13 cellular contexts compared by ENCODE assay signal in genomic region chr18:75811156-75811555, GRCh38.
DNase-seq lines count a peak whose midpoint lies in the region; ATAC-seq and TF ChIP-seq lines count a peak whose summit lies in the region.
"Had no signal": no experiment of that assay in that cellular context is flagged by ENCODE, and none has a peak within 500 bp of the region (broad histone marks: within the 10 kb centered on the region; RNA-seq: fewer than 3 reads in every experiment).

No MANE protein-coding gene starts in this region.

- no peaks in the 10 kb centered on the region for H3K27me3 ChIP-seq in MG63

- no peaks in the 10 kb centered on the region for H3K36me3 Mint-ChIP-seq in mesothelial cell of epicardium
- no peaks in the 10 kb centered on the region for H3K36me3 Mint-ChIP-seq in activated T-helper 17 cell treated with anti-CD3 and anti-CD28 coated beads, Interleukin-2, amount 50 U/mL, for 72 hours (ENCODE audit: low read depth)

- no peak overlapping the region for H3K4me3 ChIP-seq in MG63

- H3K4me1 Mint-ChIP-seq in mesothelial cell of epicardium, result peaks cover 35% of the 10 kb centered on the region
- H3K4me1 Mint-ChIP-seq in activated T-helper 17 cell treated with anti-CD3 and anti-CD28 coated beads, Interleukin-2, amount 50 U/mL, for 72 hours, result no peaks in the 10 kb centered on the region

- no peaks in the 10 kb centered on the region for H3K27me3 Mint-ChIP-seq in mesothelial cell of epicardium (ENCODE audit: low read depth)
- H3K27me3 Mint-ChIP-seq in activated T-helper 17 cell treated with anti-CD3 and anti-CD28 coated beads, Interleukin-2, amount 50 U/mL, for 72 hours, result peaks cover 20% of the 10 kb centered on the region

- no peak for TF ChIP-seq CTCF in mesothelial cell of epicardium (IDR thresholded peaks at IDR 0.05; ENCODE audit: unreplicated experiment)

- no peak overlapping the region for H3K4me3 Mint-ChIP-seq in mesothelial cell of epicardium
- H3K4me3 Mint-ChIP-seq in activated T-helper 17 cell treated with anti-CD3 and anti-CD28 coated beads, Interleukin-2, amount 50 U/mL, for 72 hours, result no peak overlapping the region

- peaks cover 10% of the 10 kb centered on the region for H3K9me3 Mint-ChIP-seq in mesothelial cell of epicardium
- no peaks in the 10 kb centered on the region for H3K9me3 Mint-ChIP-seq in activated T-helper 17 cell treated with anti-CD3 and anti-CD28 coated beads, Interleukin-2, amount 50 U/mL, for 72 hours

- H3K36me3 ChIP-seq in MG63, result no peaks in the 10 kb centered on the region

- peak overlapping the region; percentile 97 for H3K27ac Mint-ChIP-seq in mesothelial cell of epicardium
- no peak overlapping the region for H3K27ac Mint-ChIP-seq in activated T-helper 17 cell treated with anti-CD3 and anti-CD28 coated beads, Interleukin-2, amount 50 U/mL, for 72 hours

- DNase-seq in NCI-H524 (lab: John Stamatoyannopoulos, UW) (peak; percentile 31 to 63), NCI-H524 treated with DMSO at 0.1 percent for 48 hours (lab: John Stamatoyannopoulos, UW) (no peak), NCI-H748 (lab: John Stamatoyannopoulos, UW; ENCODE audit: unreplicated experiment) (peak; percentile 85), mesothelial cell of epicardium (ENCODE audit: low spot score in 2 of 2, unreplicated experiment in 2 of 2) (no peak), cerebellar nuclear complex (lab: John Stamatoyannopoulos, UW) (no peak), MG63 (no peak), AG08396 (ENCODE audit: low spot score) (no peak)
- DNase-seq: activated effector memory CD4-positive, alpha-beta T cell treated with Interleukin-2 at 50 U/mL for 16 hours; aorta; dermis blood vessel endothelial cell; MV-4-11 had no signal

- ATAC-seq in activated T-helper 17 cell treated with anti-CD3 and anti-CD28 coated beads, Interleukin-2, amount 50 U/mL, for 72 hours (replicated peaks), result no peak
- ATAC-seq: esophagus mucosa had no signal

- H3K9me3 ChIP-seq in MG63, result no peaks in the 10 kb centered on the region

Comparison
In these comparisons a context has a peak if more than half of its experiments do, and no peak if none do; other contexts are left out.
1. DNase-seq: peak in NCI-H524 (2 of 2) and NCI-H748 (single experiment); none in NCI-H524 treated with DMSO at 0.1 percent for 48 hours (single experiment), mesothelial cell of epicardium (0 of 2), cerebellar nuclear complex (0 of 2), MG63 (single experiment) and AG08396 (single experiment).